Comparison of ENCODE assay signal across 25 cellular contexts in genomic region chr16:84197487-84198128, GRCh38. TPM values are rescaled to one million over a fixed set of nuclear protein-coding genes. Genes with fewer than 3 reads are reported as not detected.
A peak's percentile ranks its signal among the peaks of the same experiment; 100 is the strongest.
DNase-seq lines count a peak whose midpoint lies in the region; ATAC-seq, FAIRE-seq and TF ChIP-seq lines count a peak whose summit lies in the region.
"Had no signal": no experiment of that assay in that cellular context is flagged by ENCODE, and none has a peak within 500 bp of the region (broad histone marks: within the 10 kb centered on the region; RNA-seq: fewer than 3 reads in every experiment).

No MANE protein-coding gene starts in this region.

- no peak for FAIRE-seq in keratinocyte (lab: Jason Lieb, UNC)
- FAIRE-seq in pancreas (lab: Jason Lieb, UNC), result no peak
- FAIRE-seq: A204.1, G401.6 had no signal

- no peak overlapping the region for H4K91ac ChIP-seq in IMR-90 (ENCODE audit: insufficient read depth, low read depth, low read length)

- H4K8ac ChIP-seq in IMR-90 (ENCODE audit: low read depth in 2 of 2, low read length in 2 of 2), result no peak overlapping the region

- no TSS peak for BruUV-seq in IMR-90 (replicated peaks; lab: Mats Ljungman, UMichigan)

- CTCF ChIA-PET in IMR-90 (lab: Yijun Ruan, JAX), result interaction anchor here (1.9 kb wide), 1 partner anchor 11 kb away, joined by 9 read pairs; the partner anchor contains the start of gene TAF1C
- CTCF ChIA-PET in CD8-positive, alpha-beta T cell (lab: Charles Lee), result no interaction called here

- H3K36me3 Mint-ChIP-seq in CD8-positive, alpha-beta T cell, result no peaks in the 10 kb centered on the region
- H3K36me3 Mint-ChIP-seq: CD4-positive, alpha-beta memory T cell had no signal

- no peak overlapping the region for H3K56ac ChIP-seq in IMR-90 (ENCODE audit: extremely low read depth, insufficient read depth, low read length)

- dilution Hi-C loops in IMR-90 (cut with HindIII; ENCODE audit: low sequenced_read_pairs, unreplicated experiment), result no loop called here
- dilution Hi-C loops in keratinocyte (cut with MboI; ENCODE audit: extremely low pct_ligation_motif_present, low sequenced_read_pairs), result no loop called here

- H3K27me3 ChIP-seq in BLaER1 (no peaks in the 10 kb centered on the region), IMR-90 (ENCODE audit: control insufficient read depth, insufficient read depth, low read length) (peaks cover 34% of the 10 kb centered on the region), keratinocyte (ENCODE audit: control insufficient read depth, extremely low read depth, insufficient read depth, low read length) (no peaks in the 10 kb centered on the region), pancreas (no peaks in the 10 kb centered on the region)
- no peaks in the 10 kb centered on the region for H3K27me3 ChIP-seq in CD8-positive, alpha-beta T cell (ENCODE audit: insufficient read depth, low read length)
- H3K27me3 ChIP-seq: SJCRH30 had no signal

- no peak overlapping the region for H2BK5ac ChIP-seq in IMR-90 (ENCODE audit: low read depth, low read length, poor library complexity, severe bottlenecking)

- no peaks in the 10 kb centered on the region for H3K27me3 Mint-ChIP-seq in CD8-positive, alpha-beta T cell (ENCODE audit: low read depth)

- H3K4me2 ChIP-seq in BLaER1 (no peak overlapping the region), IMR-90 (ENCODE audit: low read depth, low read length) (no peak overlapping the region), keratinocyte (ENCODE audit: control insufficient read depth, extremely low read depth, insufficient read depth, low read depth, low read length) (peak overlapping the region; percentile 93)
- H3K4me2 ChIP-seq: GM23338 had no signal

- H3K79me1 ChIP-seq in IMR-90 (ENCODE audit: low read depth in 1 of 2, low read length in 2 of 2), result no peaks in the 10 kb centered on the region

- no peak overlapping the region for H3K27ac Mint-ChIP-seq in CD8-positive, alpha-beta T cell
- H3K27ac Mint-ChIP-seq: GM23338 had no signal

- no peak for TF ChIP-seq CTCF in IMR-90 (conservative IDR thresholded peaks at IDR 0.05; ENCODE audit: low read depth, low read length)
- TF ChIP-seq CTCF in keratinocyte (optimal IDR thresholded peaks at IDR 0.05 in 1 of 3, IDR thresholded peaks at IDR 0.05 in 1 of 3, conservative IDR thresholded peaks at IDR 0.05 in 1 of 3; ENCODE audit: extremely low read depth in 1 of 3, insufficient read depth in 2 of 3, low read length in 3 of 3), result no peak
- no peak for TF ChIP-seq CTCF in pancreas (IDR thresholded peaks at IDR 0.05)
- TF ChIP-seq CTCF in CD8-positive, alpha-beta T cell (IDR thresholded peaks at IDR 0.05), result no peak

- no peak overlapping the region for H2BK120ac ChIP-seq in IMR-90 (ENCODE audit: low read depth, low read length)

- no peaks in the 10 kb centered on the region for H3K9me1 ChIP-seq in IMR-90 (ENCODE audit: insufficient read depth, low read length)
- H3K9me1 ChIP-seq in keratinocyte (ENCODE audit: control insufficient read depth, extremely low read depth, insufficient read depth, low read length), result no peaks in the 10 kb centered on the region

- peaks cover 72% of the 10 kb centered on the region for H3K4me1 ChIP-seq in BLaER1
- peaks cover 2% of the 10 kb centered on the region; the same call in 1 of the 2 replicates for H3K4me1 ChIP-seq in IMR-90 (ENCODE audit: control insufficient read depth, insufficient read depth, low read length)
- peaks cover 34% of the 10 kb centered on the region for H3K4me1 ChIP-seq in keratinocyte (ENCODE audit: control insufficient read depth, extremely low read depth, insufficient read depth, low read length)
- no peaks in the 10 kb centered on the region for H3K4me1 ChIP-seq in pancreas
- peaks cover 19% of the 10 kb centered on the region for H3K4me1 ChIP-seq in CD8-positive, alpha-beta T cell (ENCODE audit: insufficient read depth, low read length)
- H3K4me1 ChIP-seq: Caco-2, SJCRH30 had no signal

- no peak overlapping the region for H3K9ac ChIP-seq in BLaER1
- no peak overlapping the region for H3K9ac ChIP-seq in IMR-90 (ENCODE audit: low read depth, low read length)
- H3K9ac ChIP-seq in keratinocyte (ENCODE audit: control insufficient read depth, extremely low read depth, insufficient read depth, low read length), result no peak overlapping the region

- H3K27ac ChIP-seq in BLaER1 (0 out of 2 replicates have a peak overlapping the region, but pooled peaks have one; percentile 35), IMR-90 (ENCODE audit: insufficient read depth, low read length) (no peak overlapping the region), keratinocyte (ENCODE audit: control insufficient read depth, insufficient read depth, low read length) (peak overlapping the region; percentile 64), skin epidermis (peak overlapping the region in 15 of 21 experiments; percentile 5 to 89 (median 71)), pancreas (no peak overlapping the region)
- no peak overlapping the region for H3K27ac ChIP-seq in CD8-positive, alpha-beta T cell (ENCODE audit: low read depth, low read length)
- H3K27ac ChIP-seq: SJCRH30 had no signal

- H3K9me3 ChIP-seq in BLaER1 (no peaks in the 10 kb centered on the region), IMR-90 (ENCODE audit: control insufficient read depth, insufficient read depth, low read length) (no peaks in the 10 kb centered on the region), keratinocyte (ENCODE audit: control insufficient read depth, low read depth, low read length) (no peaks in the 10 kb centered on the region), pancreas (no peaks in the 10 kb centered on the region)
- no peaks in the 10 kb centered on the region for H3K9me3 ChIP-seq in CD8-positive, alpha-beta T cell (ENCODE audit: low read length)
- H3K9me3 ChIP-seq: Caco-2, SJCRH30 had no signal

- TF ChIP-seq RAD21 in IMR-90 (IDR thresholded peaks at IDR 0.05; ENCODE audit: low read length), result no peak

- no peak overlapping the region for H2AK5ac ChIP-seq in IMR-90 (ENCODE audit: low read depth, low read length)

- no peak overlapping the region for H3K18ac ChIP-seq in IMR-90 (ENCODE audit: low read depth, low read length)

- POLR2A ChIA-PET in IMR-90 (lab: Charles Lee; ENCODE audit: unreplicated experiment), result no interaction called here
- POLR2A ChIA-PET in CD8-positive, alpha-beta T cell (lab: Charles Lee), result no interaction called here

- H3K9me3 Mint-ChIP-seq in CD8-positive, alpha-beta T cell, result no peaks in the 10 kb centered on the region
- H3K9me3 Mint-ChIP-seq: CD4-positive, alpha-beta memory T cell; GM23338 had no signal

- H3K79me2 ChIP-seq in keratinocyte (ENCODE audit: control insufficient read depth, insufficient read depth, low read length), result no peaks in the 10 kb centered on the region

- ATAC-seq in IMR-90 (ENCODE audit: low read depth), result no peak
- no peak for ATAC-seq in pancreas
- ATAC-seq in CD8-positive, alpha-beta T cell, result no peak

- H3K23ac ChIP-seq in IMR-90 (ENCODE audit: low read depth, low read length), result no peak overlapping the region

- H3K36me3 ChIP-seq in BLaER1 (no peaks in the 10 kb centered on the region), IMR-90 (ENCODE audit: control insufficient read depth, insufficient read depth, low read length) (no peaks in the 10 kb centered on the region), keratinocyte (ENCODE audit: control insufficient read depth in 2 of 2, extremely low read depth in 1 of 2, insufficient read depth in 2 of 2, low read length in 2 of 2) (no peaks in the 10 kb centered on the region), pancreas (no peaks in the 10 kb centered on the region)
- H3K36me3 ChIP-seq in CD8-positive, alpha-beta T cell (ENCODE audit: insufficient read depth, low read length), result no peaks in the 10 kb centered on the region
- H3K36me3 ChIP-seq: SJCRH30 had no signal

- H2AFZ ChIP-seq in IMR-90 (replicated peaks; ENCODE audit: low read length, poor library complexity) (peak overlapping the region; percentile 72), keratinocyte (ENCODE audit: control insufficient read depth, low read length) (peak overlapping the region; percentile 88)
- H2AFZ ChIP-seq: GM23338 had no signal

- TF ChIP-seq POLR2A in IMR-90 (IDR thresholded peaks at IDR 0.05; ENCODE audit: low read depth, low read length), result no peak

- H3K4me3 ChIP-seq in BLaER1, result no peak overlapping the region
- no peak overlapping the region for H3K4me3 ChIP-seq in IMR-90 (ENCODE audit: insufficient read depth, low read depth, low read length)
- peak overlapping the region in 1 of 3 experiments; percentile 65 for H3K4me3 ChIP-seq in keratinocyte (ENCODE audit: control insufficient read depth in 2 of 3, extremely low read depth in 1 of 3, insufficient read depth in 2 of 3, low read depth in 1 of 3, low read length in 3 of 3)
- no peak overlapping the region for H3K4me3 ChIP-seq in skin epidermis
- H3K4me3 ChIP-seq in pancreas, result no peak overlapping the region
- no peak overlapping the region for H3K4me3 ChIP-seq in CD8-positive, alpha-beta T cell (ENCODE audit: low read depth, low read length)
- H3K4me3 ChIP-seq: GM23338, SJCRH30 had no signal

- H2AK9ac ChIP-seq in IMR-90 (replicated peaks; ENCODE audit: low read depth, low read length, poor library complexity), result no peak overlapping the region

- intact Hi-C loops in IMR-90 (cut with micrococcal nuclease), result no loop called here
- intact Hi-C loops in pancreas (cut with DNase I), result no loop called here
- intact Hi-C loops in CD8-positive, alpha-beta T cell (cut with DNase I, micrococcal nuclease), result no loop called here

- H4K20me1 ChIP-seq in BLaER1 (no peaks in the 10 kb centered on the region), IMR-90 (ENCODE audit: insufficient read depth, low read length) (no peaks in the 10 kb centered on the region; the same call in 1 of the 2 replicates), keratinocyte (ENCODE audit: control insufficient read depth, extremely low read depth, insufficient read depth, low read length) (no peaks in the 10 kb centered on the region)

- peaks cover 18% of the 10 kb centered on the region for H3K4me1 Mint-ChIP-seq in CD8-positive, alpha-beta T cell (ENCODE audit: low read depth)

- 98% methylated on average over 7 of the region's 14 CpGs; no CpG with 5 or more reads in 1 of the 2 experiments for WGBS in IMR-90 (ENCODE audit: extremely low coverage in 2 of 2, insufficient read length in 1 of 2), 2 experiments
- WGBS in pancreas, 2 donors, result 89% methylated on average over 14 of the region's 14 CpGs

- H3K4ac ChIP-seq in IMR-90 (ENCODE audit: low read depth, low read length), result no peak overlapping the region

- in situ Hi-C loops in IMR-90 (cut with MboI; ENCODE audit: low sequenced_read_pairs), result no loop called here

- no peak overlapping the region for H4K5ac ChIP-seq in IMR-90 (ENCODE audit: low read depth, low read length)

- DNase-seq in IMR-90, result no peak
- no peak for DNase-seq in keratinocyte (ENCODE audit: low read depth, low spot score)
- no peak for DNase-seq in pancreas
- DNase-seq in CD8-positive, alpha-beta T cell, result no peak
- no peak for DNase-seq in NK-92 (lab: John Stamatoyannopoulos, UW; ENCODE audit: unreplicated experiment)
- DNase-seq: C1 segment of cervical spinal cord; Caco-2; CD4-positive, alpha-beta memory T cell; HCEC 1CT; Karpas-422; NCI-H1092 treated with DMSO at 0.1 percent for 48 hours; NCI-H1436 treated with DMSO at 0.1 percent for 48 hours; NCI-H1930; NCI-H446; NCI-H524 treated with DMSO at 0.1 percent for 48 hours; NCI-H774; NK-92 treated with Interleukin-12 subunit alpha and Interleukin-12 subunit beta, amount 100 ng/mL, for 24 hours; SJCRH30 had no signal

- no peak overlapping the region for H3K14ac ChIP-seq in IMR-90 (replicated peaks; ENCODE audit: low read depth, low read length)

- no peak overlapping the region for H3K4me3 Mint-ChIP-seq in CD8-positive, alpha-beta T cell
- H3K4me3 Mint-ChIP-seq: CD4-positive, alpha-beta memory T cell; GM23338 had no signal

- no peak overlapping the region for H2BK15ac ChIP-seq in IMR-90 (ENCODE audit: low read depth, low read length)

- no peak overlapping the region for H2BK20ac ChIP-seq in IMR-90 (ENCODE audit: low read depth, low read length)

RNA-seq across cellular contexts. Expression of gene ADAD2, which starts 6.7 kb away (rescaled TPM):
- not detected in 2 replicates for total RNA-seq in IMR-90 (2012; rRNA removed)
- not detected in 2 replicates for polyA plus RNA-seq in IMR-90 (2012; rRNA removed)
- 0.06 TPM in 1 of 2 replicates, not detected in the other for polyA plus RNA-seq in IMR-90 (2012; cell fraction: cytosol; rRNA removed)
- polyA plus RNA-seq in IMR-90 (2012; cell fraction: nucleus; rRNA removed; ENCODE audit: low replicate concordance), result 0.03 TPM in 1 of 2 replicates, not detected in the other
- not detected in 3 replicates for polyA plus RNA-seq in keratinocyte
- not detected for polyA plus RNA-seq in keratinocyte (2011; ENCODE audit: low read depth)
- polyA plus RNA-seq in keratinocyte (2011; cell fraction: cytosol; rRNA removed), result not detected in 2 replicates
- not detected in 2 replicates for polyA plus RNA-seq in keratinocyte (2011; cell fraction: nucleus; rRNA removed)
- not detected in 2 replicates for polyA plus RNA-seq in keratinocyte (2012; ENCODE audit: low replicate concordance)
- polyA minus RNA-seq in keratinocyte, result not detected in 3 replicates
- not detected for polyA minus RNA-seq in keratinocyte (2011; cell fraction: cytosol; rRNA and poly(A)+ RNA removed)
- polyA minus RNA-seq in keratinocyte (2011; cell fraction: nucleus; rRNA and poly(A)+ RNA removed), result not detected in 2 replicates
- under 1 TPM in 2 of 6 donors, not detected in 4; 0.19 to 0.25 TPM for total RNA-seq in pancreas
- 1 to 10 TPM; 2.4 to 3.8 TPM for polyA plus RNA-seq in pancreas
- not detected for total RNA-seq in CD8-positive, alpha-beta T cell
- total RNA-seq: Caco-2; CD4-positive, alpha-beta memory T cell; PC-3 had no signal
- polyA plus RNA-seq: AG04450; CD4-positive, alpha-beta memory T cell had no signal

RNA-seq across cellular contexts. Expression of gene TAF1C, which starts 10.8 kb away (rescaled TPM):
- 6.1 and 7.3 TPM in 2 replicates for total RNA-seq in IMR-90 (2012; rRNA removed)
- 35.5 and 41.6 TPM in 2 replicates for polyA plus RNA-seq in IMR-90 (2012; rRNA removed)
- polyA plus RNA-seq in IMR-90 (2012; cell fraction: cytosol; rRNA removed), result 15.1 and 17.4 TPM in 2 replicates
- 397 and 707 TPM in 2 replicates for polyA plus RNA-seq in IMR-90 (2012; cell fraction: nucleus; rRNA removed; ENCODE audit: low replicate concordance)
- polyA plus RNA-seq in keratinocyte, result 6.5 to 11.4 TPM (median 9.9 TPM) in 3 replicates
- polyA plus RNA-seq in keratinocyte (2011; ENCODE audit: low read depth), result 8.0 TPM
- polyA plus RNA-seq in keratinocyte (2011; cell fraction: cytosol; rRNA removed), result 2.8 and 4.0 TPM in 2 replicates
- 52.4 and 61.1 TPM in 2 replicates for polyA plus RNA-seq in keratinocyte (2011; cell fraction: nucleus; rRNA removed)
- polyA plus RNA-seq in keratinocyte (2012; ENCODE audit: low replicate concordance), result 14.6 and 15.1 TPM in 2 replicates
- 12.1 to 32.3 TPM (median 16.4 TPM) in 3 replicates for polyA minus RNA-seq in keratinocyte
- 8.2 TPM for polyA minus RNA-seq in keratinocyte (2011; cell fraction: cytosol; rRNA and poly(A)+ RNA removed)
- 15.7 and 15.8 TPM in 2 replicates for polyA minus RNA-seq in keratinocyte (2011; cell fraction: nucleus; rRNA and poly(A)+ RNA removed)
- total RNA-seq in pancreas, result 10 to 100 TPM; 14.9 to 38.1 (median 20.1) TPM
- 100 to 1,000 TPM in 1 of 2 donors, 10 to 100 TPM in 1; 95.3 to 130 TPM for polyA plus RNA-seq in pancreas
- 10 to 100 TPM; 86.0 to 92.6 TPM for total RNA-seq in CD8-positive, alpha-beta T cell

RNA-seq across cellular contexts. Expression of gene KCNG4, which starts 42.2 kb away (rescaled TPM):
- not detected in 2 replicates for total RNA-seq in IMR-90 (2012; rRNA removed)
- polyA plus RNA-seq in IMR-90 (2012; rRNA removed), result not detected in 2 replicates
- polyA plus RNA-seq in IMR-90 (2012; cell fraction: cytosol; rRNA removed), result not detected in 2 replicates
- not detected in 2 replicates for polyA plus RNA-seq in IMR-90 (2012; cell fraction: nucleus; rRNA removed; ENCODE audit: low replicate concordance)
- not detected in 3 replicates for polyA plus RNA-seq in keratinocyte
- polyA plus RNA-seq in keratinocyte (2011; ENCODE audit: low read depth), result not detected
- polyA plus RNA-seq in keratinocyte (2011; cell fraction: cytosol; rRNA removed), result not detected in 2 replicates
- polyA plus RNA-seq in keratinocyte (2011; cell fraction: nucleus; rRNA removed), result not detected in 2 replicates
- not detected in 2 replicates for polyA plus RNA-seq in keratinocyte (2012; ENCODE audit: low replicate concordance)
- not detected in 3 replicates for polyA minus RNA-seq in keratinocyte
- not detected for polyA minus RNA-seq in keratinocyte (2011; cell fraction: cytosol; rRNA and poly(A)+ RNA removed)
- polyA minus RNA-seq in keratinocyte (2011; cell fraction: nucleus; rRNA and poly(A)+ RNA removed), result not detected in 2 replicates
- total RNA-seq in pancreas, result not detected
- polyA plus RNA-seq in pancreas, result under 1 TPM in 1 of 2 donors, not detected in 1; 0.02 TPM
- not detected for total RNA-seq in CD8-positive, alpha-beta T cell
- total RNA-seq: Caco-2; CD4-positive, alpha-beta memory T cell had no signal
- polyA plus RNA-seq: AG04450; CD4-positive, alpha-beta memory T cell; GM23338 had no signal

RNA-seq across cellular contexts. Expression of gene DNAAF1, which starts 52.5 kb away (rescaled TPM):
- not detected in 2 replicates for total RNA-seq in IMR-90 (2012; rRNA removed)
- polyA plus RNA-seq in IMR-90 (2012; rRNA removed), result 0.05 TPM in 1 of 2 replicates, not detected in the other
- not detected in 2 replicates for polyA plus RNA-seq in IMR-90 (2012; cell fraction: cytosol; rRNA removed)
- 0.10 and 0.23 TPM in 2 replicates for polyA plus RNA-seq in IMR-90 (2012; cell fraction: nucleus; rRNA removed; ENCODE audit: low replicate concordance)
- polyA plus RNA-seq in keratinocyte, result 0.01 TPM in 1 of 3 replicates, not detected in the others
- not detected for polyA plus RNA-seq in keratinocyte (2011; ENCODE audit: low read depth)
- polyA plus RNA-seq in keratinocyte (2011; cell fraction: cytosol; rRNA removed), result not detected in 2 replicates
- 0.05 and 0.15 TPM in 2 replicates for polyA plus RNA-seq in keratinocyte (2011; cell fraction: nucleus; rRNA removed)
- polyA plus RNA-seq in keratinocyte (2012; ENCODE audit: low replicate concordance), result 0.03 and 1.4 TPM in 2 replicates
- not detected in 3 replicates for polyA minus RNA-seq in keratinocyte
- polyA minus RNA-seq in keratinocyte (2011; cell fraction: cytosol; rRNA and poly(A)+ RNA removed), result not detected
- polyA minus RNA-seq in keratinocyte (2011; cell fraction: nucleus; rRNA and poly(A)+ RNA removed), result not detected in 2 replicates
- under 1 TPM; 0.28 to 0.78 (median 0.44) TPM for total RNA-seq in pancreas
- polyA plus RNA-seq in pancreas, result 1 to 10 TPM; 4.6 to 8.7 TPM
- not detected for total RNA-seq in CD8-positive, alpha-beta T cell
- total RNA-seq: PC-3 had no signal
- polyA plus RNA-seq: AG04450 had no signal

RNA-seq across cellular contexts. Expression of gene HSDL1, which starts 52.6 kb away (rescaled TPM):
- total RNA-seq in IMR-90 (2012; rRNA removed) (18.3 and 25.6 TPM in 2 replicates), pancreas (10 to 100 TPM in 1 of 6 donors, 1 to 10 TPM in 5; 4.2 to 11.8 (median 7.1) TPM)
- polyA plus RNA-seq in IMR-90 (2012; rRNA removed) (9.4 and 11.6 TPM in 2 replicates), keratinocyte (13.3 to 18.1 TPM (median 14.9 TPM) in 3 replicates), pancreas (10 to 100 TPM in 1 of 2 donors, 1 to 10 TPM in 1; 6.5 to 14.5 TPM)
- 12.5 and 22.4 TPM in 2 replicates for polyA plus RNA-seq in IMR-90 (2012; cell fraction: cytosol; rRNA removed)
- 11.9 and 26.2 TPM in 2 replicates for polyA plus RNA-seq in IMR-90 (2012; cell fraction: nucleus; rRNA removed; ENCODE audit: low replicate concordance)
- 15.7 TPM for polyA plus RNA-seq in keratinocyte (2011; ENCODE audit: low read depth)
- 9.7 and 17.3 TPM in 2 replicates for polyA plus RNA-seq in keratinocyte (2011; cell fraction: cytosol; rRNA removed)
- polyA plus RNA-seq in keratinocyte (2011; cell fraction: nucleus; rRNA removed), result 17.7 and 20.8 TPM in 2 replicates
- polyA plus RNA-seq in keratinocyte (2012; ENCODE audit: low replicate concordance), result 10.2 and 12.5 TPM in 2 replicates
- 5.1 to 17.3 TPM (median 16.3 TPM) in 3 replicates for polyA minus RNA-seq in keratinocyte
- 14.8 TPM for polyA minus RNA-seq in keratinocyte (2011; cell fraction: cytosol; rRNA and poly(A)+ RNA removed)
- polyA minus RNA-seq in keratinocyte (2011; cell fraction: nucleus; rRNA and poly(A)+ RNA removed), result 9.0 and 11.0 TPM in 2 replicates
- 1 to 10 TPM; 8.7 to 9.9 TPM for total RNA-seq in CD8-positive, alpha-beta T cell

Comparison
In these comparisons a context has a peak if more than half of its experiments do, and no peak if none do; other contexts are left out.
1. H3K27ac ChIP-seq: peak in BLaER1 (single experiment), keratinocyte (single experiment) and skin epidermis (15 of 21); none in IMR-90 (single experiment), pancreas (0 of 4) and CD8-positive, alpha-beta T cell (single experiment).